ENCODE assay signal across 19 cellular contexts in genomic region chr13:97191143-97191542, GRCh38. TPM values are rescaled to one million over a fixed set of nuclear protein-coding genes. Genes with fewer than 3 reads are reported as not detected.
DNase-seq lines count a peak whose midpoint lies in the region; ATAC-seq and TF ChIP-seq lines count a peak whose summit lies in the region.
"Had no signal": no experiment of that assay in that cellular context is flagged by ENCODE, and none has a peak within 500 bp of the region (broad histone marks: within the 10 kb centered on the region; RNA-seq: fewer than 3 reads in every experiment).

No MANE protein-coding gene starts in this region.

- H3K4me3 Mint-ChIP-seq in nephron, result no peak overlapping the region
- no peak overlapping the region for H3K4me3 Mint-ChIP-seq in endodermal cell
- H3K4me3 Mint-ChIP-seq: immature natural killer cell had no signal

- H3K9me3 Mint-ChIP-seq in nephron (no peaks in the 10 kb centered on the region), endodermal cell (peaks cover 11% of the 10 kb centered on the region)
- H3K9me3 Mint-ChIP-seq: immature natural killer cell had no signal

- peaks cover 30% of the 10 kb centered on the region for H3K4me1 Mint-ChIP-seq in nephron
- peaks cover 10% of the 10 kb centered on the region for H3K4me1 Mint-ChIP-seq in endodermal cell

- intact Hi-C loops in dorsolateral prefrontal cortex (cut with DNase I), result no loop called here

- H3K27me3 ChIP-seq in Peyer's patch, result no peaks in the 10 kb centered on the region
- H3K27me3 ChIP-seq in dorsolateral prefrontal cortex, result no peaks in the 10 kb centered on the region
- H3K27me3 ChIP-seq in endodermal cell (ENCODE audit: control insufficient read depth, insufficient read depth, low read length, poor library complexity, severe bottlenecking), result no peaks in the 10 kb centered on the region
- H3K27me3 ChIP-seq: BLaER1 treated with 17β-estradiol and CSF1 and Interleukin-3, amounts not matched to agents 10 nM and 100 nM had no signal

- DNase-seq in Ammon's horn (ENCODE audit: low spot score), result peak; percentile 38
- peak in 2 of 3 donors; percentile 57 to 66 for DNase-seq in Peyer's patch
- peak in 2 of 10 donors; percentile 38 to 52 for DNase-seq in dorsolateral prefrontal cortex
- no peak for DNase-seq in NCI-H510A (lab: John Stamatoyannopoulos, UW)
- DNase-seq in endodermal cell, result no peak
- no peak for DNase-seq in SIG-M5 treated with dmso at 0.1 percent for 504 hours (lab: John Stamatoyannopoulos, UW; ENCODE audit: unreplicated experiment)
- DNase-seq: activated CD4-positive, alpha-beta T cell treated with anti-CD3 and anti-CD28 coated beads for 1 hour; activated CD8-positive, alpha-beta memory T cell treated with anti-CD3 and anti-CD28 coated beads for 24 hours; activated T-cell treated with anti-CD3 and anti-CD28 coated beads, Interleukin-2, amount 50 U/mL, for 48 hours; EL; immature natural killer cell; retina; stimulated activated CD4-positive, alpha-beta T cell treated with anti-CD3 and anti-CD28 coated beads, Interleukin-15, amount 100 ng/mL, for 24 hours; T-helper 9 cell had no signal

- H3K9ac ChIP-seq in endodermal cell (ENCODE audit: extremely low read depth, low read length, poor library complexity, severe bottlenecking), result no peak overlapping the region
- H3K9ac ChIP-seq: BLaER1 treated with 17β-estradiol and CSF1 and Interleukin-3, amounts not matched to agents 10 nM and 100 nM had no signal

- no peaks in the 10 kb centered on the region for H3K36me3 Mint-ChIP-seq in nephron (ENCODE audit: low read depth)
- no peaks in the 10 kb centered on the region for H3K36me3 Mint-ChIP-seq in endodermal cell (ENCODE audit: low read depth)
- H3K36me3 Mint-ChIP-seq: activated naive CD4-positive, alpha-beta T cell treated with anti-CD3 and anti-CD28 coated beads, Interleukin-2, amount 50 U/mL, for 72 hours; immature natural killer cell had no signal

- H3K27ac ChIP-seq in Peyer's patch (no peak overlapping the region), dorsolateral prefrontal cortex (peak overlapping the region in 53 of 59 donors; percentile 3 to 89 (median 62)), endodermal cell (ENCODE audit: low read depth, low read length) (no peak overlapping the region)
- H3K27ac ChIP-seq: BLaER1 treated with 17β-estradiol and CSF1 and Interleukin-3, amounts not matched to agents 10 nM and 100 nM had no signal

- TF ChIP-seq POLR2A in Peyer's patch (IDR thresholded peaks at IDR 0.05), result no peak

- H3K36me3 ChIP-seq in Peyer's patch, result no peaks in the 10 kb centered on the region
- no peaks in the 10 kb centered on the region for H3K36me3 ChIP-seq in endodermal cell (ENCODE audit: control insufficient read depth, insufficient read depth, low read length)
- H3K36me3 ChIP-seq: BLaER1 treated with 17β-estradiol and CSF1 and Interleukin-3, amounts not matched to agents 10 nM and 100 nM; HAP-1 had no signal

- peak overlapping the region in 2 of 3 experiments; percentile 35 to 73 for H3K27ac Mint-ChIP-seq in nephron
- H3K27ac Mint-ChIP-seq in endodermal cell, result no peak overlapping the region
- H3K27ac Mint-ChIP-seq: activated naive CD4-positive, alpha-beta T cell treated with anti-CD3 and anti-CD28 coated beads, Interleukin-2, amount 50 U/mL, for 72 hours; immature natural killer cell had no signal

- ATAC-seq in GM18858 (IDR thresholded peaks at IDR 0.05; ENCODE audit: unreplicated experiment), result no peak
- ATAC-seq: activated naive CD4-positive, alpha-beta T cell treated with anti-CD3 and anti-CD28 coated beads, Interleukin-2, amount 50 U/mL, for 72 hours had no signal

- H3K9me3 ChIP-seq in Peyer's patch (no peaks in the 10 kb centered on the region), endodermal cell (ENCODE audit: control insufficient read depth, low read length) (peaks cover 10% of the 10 kb centered on the region)
- H3K9me3 ChIP-seq: HAP-1 had no signal

- no peak overlapping the region for H3K4me3 ChIP-seq in Peyer's patch
- H3K4me3 ChIP-seq in dorsolateral prefrontal cortex, result peak overlapping the region in 16 of 59 donors; percentile 1 to 49 (median 13)
- no peak overlapping the region for H3K4me3 ChIP-seq in endodermal cell (ENCODE audit: low read length)
- H3K4me3 ChIP-seq: BLaER1 treated with 17β-estradiol and CSF1 and Interleukin-3, amounts not matched to agents 10 nM and 100 nM; HAP-1 had no signal

- H3K4me1 ChIP-seq in Peyer's patch, result peaks cover 0 to 10% (median 0%) of the 10 kb centered on the region in 4 donors
- no peaks in the 10 kb centered on the region for H3K4me1 ChIP-seq in endodermal cell (ENCODE audit: control insufficient read depth, insufficient read depth, low read length)

- H3K27me3 Mint-ChIP-seq in nephron (ENCODE audit: low read depth) (no peaks in the 10 kb centered on the region), endodermal cell (ENCODE audit: insufficient read depth) (peaks cover 62% of the 10 kb centered on the region)

- TF ChIP-seq CTCF in Peyer's patch (IDR thresholded peaks at IDR 0.05) (no peak), dorsolateral prefrontal cortex (IDR thresholded peaks at IDR 0.05 in 54 of 56, conservative IDR thresholded peaks at IDR 0.05 in 2 of 56; ENCODE audit: low read depth in 1 of 56, partially characterized antibody in 56 of 56) (no peak), nephron (IDR thresholded peaks at IDR 0.05; ENCODE audit: unreplicated experiment in 3 of 3) (no peak), endodermal cell (conservative IDR thresholded peaks at IDR 0.05) (no peak)

- 93 to 96% methylated on average over 3 to 7 of the region's 7 CpGs for WGBS in endodermal cell (ENCODE audit: insufficient coverage in 1 of 2, insufficient read length in 1 of 2), 2 experiments

RNA-seq across cellular contexts. Expression of gene MBNL2, which starts 31.0 kb away (rescaled TPM):
- total RNA-seq in Peyer's patch (10 to 100 TPM; 27.0 to 44.6 (median 36.3) TPM), dorsolateral prefrontal cortex (100 to 1,000 TPM in 119 of 120 experiments, 10 to 100 TPM in 1; 96.2 to 275 (median 181) TPM), endodermal cell (1 to 10 TPM; 1.7 to 3.3 TPM)
- 22.0 TPM for polyA plus RNA-seq in endodermal cell (2013, experiment 1 of 2)
- polyA plus RNA-seq in endodermal cell (2013, experiment 2 of 2), result 22.7 TPM

Comparison
In these comparisons a context has a peak if more than half of its experiments do, and no peak if none do; other contexts are left out.
1. DNase-seq: peak in Ammon's horn (single experiment) and Peyer's patch (2 of 3); none in NCI-H510A (single experiment), endodermal cell (single experiment) and SIG-M5 treated with dmso at 0.1 percent for 504 hours (single experiment).
2. H3K27ac ChIP-seq: peak in dorsolateral prefrontal cortex (53 of 59); none in Peyer's patch (0 of 4) and endodermal cell (single experiment).
3. RNA of gene MBNL2, which starts 31.0 kb away (total RNA-seq): 96.2 to 275 TPM in dorsolateral prefrontal cortex and 27.0 to 44.6 TPM in Peyer's patch; 1.7 to 3.3 TPM in endodermal cell; every median in the first group is over 4 times any median in the second.